In the genomic region with DNA sequence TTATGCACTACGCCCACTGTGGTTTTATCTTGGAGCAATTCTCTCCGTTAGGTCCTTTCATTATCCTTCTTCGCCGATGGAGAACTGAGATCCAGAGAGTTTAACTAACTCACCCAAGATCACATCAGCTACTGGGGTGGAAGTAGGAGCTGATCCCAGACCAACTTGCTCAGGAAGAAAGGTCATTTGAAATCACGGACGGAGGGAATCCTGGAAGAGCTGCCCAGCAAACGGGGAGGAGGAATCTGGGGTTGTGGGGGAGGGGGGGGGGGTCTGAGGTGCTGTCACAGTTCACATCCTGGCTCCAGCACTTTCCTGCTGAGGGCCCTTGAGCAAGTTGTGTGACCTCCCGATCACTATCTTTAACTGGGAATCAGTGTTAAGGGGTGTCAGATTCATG, we compare ENCODE assay signal across 1 cellular context.
TF ChIP-seq lines count a peak whose summit lies in the region.

No MANE protein-coding gene starts in this region.

TF ChIP-seq in GM23338, 12 proteins besides CTCF, POLR2A, EP300 and RAD21 (continued from another document):
- TF ChIP-seq ZNF462 (CRISPR knock-in tag; IDR thresholded peaks at IDR 0.05): no peak
- TF ChIP-seq STAT1 (IDR thresholded peaks at IDR 0.05; ENCODE audit: unreplicated experiment): no peak
- TF ChIP-seq EZH2 (IDR thresholded peaks at IDR 0.05; ENCODE audit: low read depth, unreplicated experiment): no peak
- TF ChIP-seq, protein P1, sequence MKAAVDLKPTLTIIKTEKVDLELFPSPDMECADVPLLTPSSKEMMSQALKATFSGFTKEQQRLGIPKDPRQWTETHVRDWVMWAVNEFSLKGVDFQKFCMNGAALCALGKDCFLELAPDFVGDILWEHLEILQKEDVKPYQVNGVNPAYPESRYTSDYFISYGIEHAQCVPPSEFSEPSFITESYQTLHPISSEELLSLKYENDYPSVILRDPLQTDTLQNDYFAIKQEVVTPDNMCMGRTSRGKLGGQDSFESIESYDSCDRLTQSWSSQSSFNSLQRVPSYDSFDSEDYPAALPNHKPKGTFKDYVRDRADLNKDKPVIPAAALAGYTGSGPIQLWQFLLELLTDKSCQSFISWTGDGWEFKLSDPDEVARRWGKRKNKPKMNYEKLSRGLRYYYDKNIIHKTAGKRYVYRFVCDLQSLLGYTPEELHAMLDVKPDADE (IDR thresholded peaks at IDR 0.05): no peak
- no peak for TF ChIP-seq JUNB (IDR thresholded peaks at IDR 0.05; ENCODE audit: unreplicated experiment)
